ENCODE assay signal across 14 cellular contexts in the genomic region with DNA sequence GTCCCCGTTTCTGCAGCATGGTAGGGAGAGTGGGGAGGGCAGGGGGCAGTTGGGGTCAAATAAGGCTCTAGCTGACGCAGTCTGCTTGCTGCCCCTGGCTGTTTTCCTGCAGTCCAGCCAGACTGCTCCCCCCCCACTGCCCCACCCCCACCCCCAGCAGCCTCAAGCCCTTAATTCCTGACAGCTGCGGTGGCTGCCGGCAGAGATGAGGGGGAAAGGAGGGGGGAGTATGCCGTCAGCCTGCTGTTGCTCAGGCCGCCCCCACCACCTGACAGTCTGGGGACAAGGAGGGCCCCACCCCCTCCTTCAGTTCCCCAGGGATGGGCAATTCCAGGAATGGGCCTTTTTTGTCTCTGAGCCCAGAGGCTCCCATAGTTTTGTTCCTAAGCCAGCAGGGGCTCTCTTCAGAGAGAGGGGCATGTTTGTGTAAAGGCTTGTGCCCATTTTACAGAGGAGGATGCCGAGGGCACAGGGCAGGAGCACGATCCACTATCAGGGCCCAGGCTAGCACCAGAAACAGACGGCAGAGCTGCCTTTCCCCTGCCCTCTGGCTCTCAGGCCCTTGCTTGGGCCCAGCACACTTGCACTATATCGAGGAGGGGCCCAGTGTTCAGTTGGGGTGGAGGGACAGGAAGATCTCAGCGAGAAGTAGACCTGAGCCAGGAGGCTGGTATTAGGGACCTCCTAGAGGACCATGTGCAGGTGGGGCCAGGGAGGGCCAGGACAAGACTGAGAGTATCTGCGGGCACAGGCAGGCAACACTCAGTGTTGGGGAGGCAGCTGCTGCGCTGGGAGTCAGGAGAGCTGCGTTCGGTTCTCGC. TPM values are rescaled to one million over a fixed set of nuclear protein-coding genes. Genes with fewer than 3 reads are reported as not detected.
DNase-seq lines count a peak whose midpoint lies in the region; ATAC-seq and TF ChIP-seq lines count a peak whose summit lies in the region.
"Had no signal": no experiment of that assay in that cellular context is flagged by ENCODE, and none has a peak within 500 bp of the region (broad histone marks: within the 10 kb centered on the region; RNA-seq: fewer than 3 reads in every experiment).

No MANE protein-coding gene starts in this region.

- in situ Hi-C loops in GM13977 (cut with MboI; ENCODE audit: low pct_unique_long_range_greater_than_20kb, low sequenced_read_pairs, unreplicated experiment): no loop called here

- ATAC-seq in left colon (no peak), GM21367 (IDR thresholded peaks at IDR 0.05; ENCODE audit: unreplicated experiment) (no peak)
- ATAC-seq: heart left ventricle had no signal

- H3K9me3 ChIP-seq in spleen: no peaks in the 10 kb centered on the region
- H3K9me3 ChIP-seq: heart left ventricle had no signal

- intact Hi-C loops in activated CD4-positive, alpha-beta T cell treated with anti-CD3 and anti-CD28 coated beads, Interleukin-2, amount 10 ng/mL, durations not matched to agents 24 days and 14 days (cut with micrococcal nuclease): no loop called here
- intact Hi-C loops in spleen (cut with DNase I; ENCODE audit: low total_unique reads): no loop called here
- intact Hi-C loops in left colon (cut with DNase I, micrococcal nuclease): no loop called here

- peak overlapping the region in 1 of 8 donors; percentile 72 for H3K4me3 ChIP-seq in spleen

- no peak for DNase-seq in activated CD4-positive, alpha-beta T cell treated with anti-CD3 and anti-CD28 coated beads, Interleukin-2, amount 10 ng/mL, durations not matched to agents 24 days and 14 days
- DNase-seq in activated CD4-positive, alpha-beta T cell treated with anti-CD3 and anti-CD28 coated beads for 1 hour: no peak
- DNase-seq in NCI-H1694 treated with DMSO at 0.1 percent for 48 hours (lab: John Stamatoyannopoulos, UW) (peak; percentile 69), spleen (peak; percentile 78), GM13977 (ENCODE audit: low spot score) (no peak), left colon (no peak)
- DNase-seq: heart left ventricle, KBM-7, NCI-H510A had no signal

- H3K4me3 Mint-ChIP-seq in activated CD4-positive, alpha-beta T cell treated with anti-CD3 and anti-CD28 coated beads, Interleukin-2, amount 10 ng/mL, durations not matched to agents 24 days and 14 days: peak overlapping the region; percentile 83
- H3K4me3 Mint-ChIP-seq in activated naive CD8-positive, alpha-beta T cell: peak overlapping the region; percentile 84

- peaks cover 71% of the 10 kb centered on the region for H3K27me3 Mint-ChIP-seq in activated CD4-positive, alpha-beta T cell treated with anti-CD3 and anti-CD28 coated beads, Interleukin-2, amount 10 ng/mL, durations not matched to agents 24 days and 14 days
- peaks cover 12% of the 10 kb centered on the region for H3K27me3 Mint-ChIP-seq in activated naive CD8-positive, alpha-beta T cell

- peak overlapping the region in 7 of 8 donors; percentile 61 to 93 (median 79) for H3K27ac ChIP-seq in spleen
- H3K27ac ChIP-seq: heart left ventricle had no signal

- H3K4me1 Mint-ChIP-seq in activated CD4-positive, alpha-beta T cell treated with anti-CD3 and anti-CD28 coated beads, Interleukin-2, amount 10 ng/mL, durations not matched to agents 24 days and 14 days: peaks cover 32% of the 10 kb centered on the region
- H3K4me1 Mint-ChIP-seq in activated naive CD8-positive, alpha-beta T cell (ENCODE audit: low read depth): peaks cover 47% of the 10 kb centered on the region

- peaks cover 0 to 99% (median 24%) of the 10 kb centered on the region in 7 donors for H3K27me3 ChIP-seq in spleen (replicated peaks in 1 of 7)

- no peak for TF ChIP-seq CTCF in spleen (IDR thresholded peaks at IDR 0.05 in 8 of 11, conservative IDR thresholded peaks at IDR 0.05 in 3 of 11)
- TF ChIP-seq CTCF in GM13977 (IDR thresholded peaks at IDR 0.05; ENCODE audit: extremely low read depth, insufficient read depth, missing control alignments): no peak

- no peak overlapping the region for H3K27ac Mint-ChIP-seq in activated CD4-positive, alpha-beta T cell treated with anti-CD3 and anti-CD28 coated beads, Interleukin-2, amount 10 ng/mL, durations not matched to agents 24 days and 14 days
- peak overlapping the region; percentile 58 for H3K27ac Mint-ChIP-seq in activated naive CD8-positive, alpha-beta T cell

- no peaks in the 10 kb centered on the region for H3K36me3 Mint-ChIP-seq in activated CD4-positive, alpha-beta T cell treated with anti-CD3 and anti-CD28 coated beads, Interleukin-2, amount 10 ng/mL, durations not matched to agents 24 days and 14 days (ENCODE audit: low read depth)
- no peaks in the 10 kb centered on the region for H3K36me3 Mint-ChIP-seq in activated naive CD8-positive, alpha-beta T cell

- no peaks in the 10 kb centered on the region for H3K9me3 Mint-ChIP-seq in activated CD4-positive, alpha-beta T cell treated with anti-CD3 and anti-CD28 coated beads, Interleukin-2, amount 10 ng/mL, durations not matched to agents 24 days and 14 days
- no peaks in the 10 kb centered on the region for H3K9me3 Mint-ChIP-seq in activated naive CD8-positive, alpha-beta T cell (ENCODE audit: low read depth)

- peaks cover 16 to 80% (median 68%) of the 10 kb centered on the region in 6 donors for H3K4me1 ChIP-seq in spleen

- no peak for TF ChIP-seq POLR2A in spleen (IDR thresholded peaks at IDR 0.05)

- WGBS in spleen, 5 donors: 23 to 36% (median 34%) methylated on average over 8 to 16 of the region's 16 CpGs

- no peaks in the 10 kb centered on the region for H3K36me3 ChIP-seq in spleen
- H3K36me3 ChIP-seq: heart left ventricle had no signal

RNA-seq across cellular contexts. Expression of gene WNT10A, which starts 1.5 kb away (rescaled TPM):
- total RNA-seq in activated CD4-positive, alpha-beta T cell treated with anti-CD3 and anti-CD28 coated beads, Interleukin-2, amount 10 ng/mL, durations not matched to agents 24 days and 14 days: 0.12 and 0.28 TPM in 2 replicates
- 1 to 10 TPM; 1.6 to 7.9 (median 3.5) TPM for total RNA-seq in spleen
- 1 to 10 TPM; 1.5 to 2.5 (median 1.5) TPM for polyA plus RNA-seq in spleen
- 1 to 10 TPM in 1 of 2 donors, under 1 TPM in 1; 0.31 to 1.9 TPM for total RNA-seq in left colon
- total RNA-seq: dermis microvascular lymphatic vessel endothelial cell had no signal
- polyA plus RNA-seq: AG04450 had no signal

RNA-seq across cellular contexts. Expression of gene WNT6, which starts 19.5 kb away (rescaled TPM):
- total RNA-seq in activated CD4-positive, alpha-beta T cell treated with anti-CD3 and anti-CD28 coated beads, Interleukin-2, amount 10 ng/mL, durations not matched to agents 24 days and 14 days: not detected in 2 replicates
- total RNA-seq in spleen: 10 to 100 TPM in 3 of 7 donors, 1 to 10 TPM in 4; 2.2 to 10.9 (median 10.0) TPM
- polyA plus RNA-seq in spleen: 1 to 10 TPM; 1.1 to 4.0 (median 1.1) TPM
- under 1 TPM; 0.43 to 0.92 TPM for total RNA-seq in left colon
- total RNA-seq: dermis microvascular lymphatic vessel endothelial cell; T-helper 2 cell treated with Interferon-gamma antibody and Interleukin-4, amounts not matched to agents 100 ng/mL and 5 ng/mL, for 36 hours had no signal
- polyA plus RNA-seq: AG04450 had no signal

RNA-seq across cellular contexts. Expression of gene PRKAG3, which starts 47.5 kb away (rescaled TPM):
- not detected in 2 replicates for total RNA-seq in activated CD4-positive, alpha-beta T cell treated with anti-CD3 and anti-CD28 coated beads, Interleukin-2, amount 10 ng/mL, durations not matched to agents 24 days and 14 days
- total RNA-seq in spleen (not detected), left colon (not detected)
- polyA plus RNA-seq in spleen: not detected
- total RNA-seq: dermis microvascular lymphatic vessel endothelial cell; heart left ventricle; T-helper 2 cell treated with Interferon-gamma antibody and Interleukin-4, amounts not matched to agents 100 ng/mL and 5 ng/mL, for 36 hours had no signal
- polyA plus RNA-seq: AG04450 had no signal

Comparison
In these comparisons a context has a peak if more than half of its experiments do, and no peak if none do; other contexts are left out.
1. DNase-seq: peak in NCI-H1694 treated with DMSO at 0.1 percent for 48 hours (single experiment) and spleen (single experiment); none in activated CD4-positive, alpha-beta T cell treated with anti-CD3 and anti-CD28 coated beads, Interleukin-2, amount 10 ng/mL, durations not matched to agents 24 days and 14 days (single experiment), activated CD4-positive, alpha-beta T cell treated with anti-CD3 and anti-CD28 coated beads for 1 hour (single experiment), GM13977 (single experiment) and left colon (0 of 2).